24 cellular contexts compared by ENCODE assay signal in the genomic region with DNA sequence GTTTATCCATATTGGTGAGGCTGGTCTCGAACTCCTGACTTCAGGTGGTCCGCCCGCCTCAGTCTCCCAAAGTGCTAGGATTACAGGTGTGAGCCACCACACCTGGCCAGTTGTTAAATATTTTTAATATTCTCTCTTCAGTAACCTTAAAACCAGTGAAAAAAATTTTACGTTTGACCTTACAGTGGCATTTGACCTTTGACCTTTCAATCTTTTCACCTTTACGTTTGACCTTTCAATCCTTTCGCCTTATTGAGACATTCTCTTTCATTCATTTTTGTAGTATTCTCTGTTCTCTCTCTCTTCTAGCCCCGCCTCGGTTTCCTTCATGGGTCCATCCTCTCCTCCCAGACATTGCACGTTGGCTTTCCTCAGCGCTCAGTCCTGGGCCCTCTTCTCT.
DNase-seq lines count a peak whose midpoint lies in the region; ATAC-seq, FAIRE-seq and TF ChIP-seq lines count a peak whose summit lies in the region.
"Had no signal": no experiment of that assay in that cellular context is flagged by ENCODE, and none has a peak within 500 bp of the region (broad histone marks: within the 10 kb centered on the region; RNA-seq: fewer than 3 reads in every experiment).

No MANE protein-coding gene starts in this region.

- TF ChIP-seq RAD21 in HepG2 (CRISPR knock-in tag; IDR thresholded peaks at IDR 0.05) (no peak), K562 (CRISPR knock-in tag; conservative IDR thresholded peaks at IDR 0.05 in 1 of 2, IDR thresholded peaks at IDR 0.05 in 1 of 2) (no peak)

- H3K4me2 ChIP-seq in HepG2 (ENCODE audit: low read depth, low read length) (no peak overlapping the region), K562 (ENCODE audit: insufficient read depth, low read length) (no peak overlapping the region)
- H3K4me2 ChIP-seq: BLaER1 had no signal

- no peaks in the 10 kb centered on the region for H3K27me3 Mint-ChIP-seq in activated CD4-positive, alpha-beta memory T cell treated with anti-CD3 and anti-CD28 coated beads for 36 hours
- H3K27me3 Mint-ChIP-seq in activated CD4-positive, alpha-beta memory T cell treated with anti-CD3 and anti-CD28 coated beads, Interleukin-2, amount 10 ng/mL, durations not matched to agents 7 days and 5 days = no peaks in the 10 kb centered on the region
- H3K27me3 Mint-ChIP-seq in nephron (ENCODE audit: low read depth) = no peaks in the 10 kb centered on the region
- H3K27me3 Mint-ChIP-seq: B cell; CD4-positive, alpha-beta T cell; CD8-positive, alpha-beta memory T cell had no signal

- CTCF ChIA-PET in activated CD4-positive, alpha-beta memory T cell treated with anti-CD3 and anti-CD28 coated beads for 36 hours (lab: Charles Lee) = no interaction called here
- CTCF ChIA-PET in activated CD4-positive, alpha-beta memory T cell treated with anti-CD3 and anti-CD28 coated beads, Interleukin-2, amount 10 ng/mL, durations not matched to agents 7 days and 5 days (lab: Charles Lee) = no interaction called here
- CTCF ChIA-PET in HepG2 (lab: Yijun Ruan, JAX; ENCODE audit: low intra/inter-chr PET ratio, low total read pairs) (no interaction called here), K562 (lab: Yijun Ruan, JAX; ENCODE audit: low intra/inter-chr PET ratio) (no interaction called here)

- H4K20me1 ChIP-seq in HepG2 (ENCODE audit: insufficient read depth, low read length) (no peaks in the 10 kb centered on the region), K562 (replicated peaks; ENCODE audit: control insufficient read depth, insufficient read depth, low read length) (no peaks in the 10 kb centered on the region)
- H4K20me1 ChIP-seq: BLaER1 had no signal

- BruUV-seq in HepG2 (replicated peaks; lab: Mats Ljungman, UMichigan) (no TSS peak), K562 (replicated peaks; lab: Mats Ljungman, UMichigan) (no TSS peak)

- TF ChIP-seq CTCF in HepG2 (CRISPR knock-in tag; IDR thresholded peaks at IDR 0.05) (no peak), right lobe of liver (IDR thresholded peaks at IDR 0.05) (no peak), K562 (IDR thresholded peaks at IDR 0.05 in 2 of 3, conservative IDR thresholded peaks at IDR 0.05 in 1 of 3; ENCODE audit: insufficient read depth in 2 of 3, low read depth in 1 of 3, low read length in 3 of 3) (no peak), nephron (IDR thresholded peaks at IDR 0.05; ENCODE audit: unreplicated experiment in 3 of 3) (no peak)

- POLR2A ChIA-PET in activated CD4-positive, alpha-beta memory T cell treated with anti-CD3 and anti-CD28 coated beads for 36 hours (lab: Charles Lee) = no interaction called here
- POLR2A ChIA-PET in activated CD4-positive, alpha-beta memory T cell treated with anti-CD3 and anti-CD28 coated beads, Interleukin-2, amount 10 ng/mL, durations not matched to agents 7 days and 5 days (lab: Charles Lee) = no interaction called here
- POLR2A ChIA-PET in HepG2 (lab: Yijun Ruan, JAX) = no interaction called here
- POLR2A ChIA-PET in K562 (lab: Yijun Ruan, JAX) = no interaction called here

- no peak overlapping the region for H3K9ac ChIP-seq in HepG2 (ENCODE audit: insufficient read depth, low read depth, low read length)
- H3K9ac ChIP-seq in K562 (ENCODE audit: insufficient read depth in 1 of 2, low read depth in 2 of 2, low read length in 2 of 2) = no peak overlapping the region
- H3K9ac ChIP-seq: BLaER1 had no signal

- H3K9me1 ChIP-seq in K562 (ENCODE audit: control insufficient read depth, insufficient read depth, low read length) = no peaks in the 10 kb centered on the region

- TF ChIP-seq POLR2A in HepG2 (IDR thresholded peaks at IDR 0.05; ENCODE audit: insufficient read depth in 1 of 2, low read depth in 2 of 2, low read length in 2 of 2) (no peak), right lobe of liver (IDR thresholded peaks at IDR 0.05) (no peak), K562 (conservative IDR thresholded peaks at IDR 0.05) (no peak)

- H3K9me3 ChIP-seq in HepG2 (ENCODE audit: low read length) (no peaks in the 10 kb centered on the region), right lobe of liver (no peaks in the 10 kb centered on the region), K562 (replicated peaks; ENCODE audit: control insufficient read depth, insufficient read depth, low read depth, low read length) (no peaks in the 10 kb centered on the region)
- H3K9me3 ChIP-seq: BLaER1, HAP-1 had no signal

- peak overlapping the region; percentile 2 for H3K4me3 Mint-ChIP-seq in activated CD4-positive, alpha-beta memory T cell treated with anti-CD3 and anti-CD28 coated beads for 36 hours
- H3K4me3 Mint-ChIP-seq in activated CD4-positive, alpha-beta memory T cell treated with anti-CD3 and anti-CD28 coated beads, Interleukin-2, amount 10 ng/mL, durations not matched to agents 7 days and 5 days = no peak overlapping the region
- H3K4me3 Mint-ChIP-seq in nephron = no peak overlapping the region
- H3K4me3 Mint-ChIP-seq: B cell; CD4-positive, alpha-beta T cell; HFFc6 had no signal

- no peak for FAIRE-seq in HepG2 (lab: Jason Lieb, UNC)
- FAIRE-seq in K562 (lab: Jason Lieb, UNC) = no peak
- FAIRE-seq: A204.1, GM18507, H54 had no signal

- TF ChIP-seq EP300 in HepG2 (IDR thresholded peaks at IDR 0.05; ENCODE audit: low read depth in 2 of 2, low read length in 2 of 2) = no peak
- no peak for TF ChIP-seq EP300 in HepG2 (CRISPR knock-in tag; IDR thresholded peaks at IDR 0.05; ENCODE audit: borderline replicate concordance)
- no peak for TF ChIP-seq EP300 in K562 (IDR thresholded peaks at IDR 0.05; ENCODE audit: low read length)

- intact Hi-C loops in activated CD4-positive, alpha-beta memory T cell treated with anti-CD3 and anti-CD28 coated beads for 36 hours (cut with micrococcal nuclease) = no loop called here
- intact Hi-C loops in HepG2 (cut with micrococcal nuclease; ENCODE audit: unreplicated experiment) = no loop called here
- intact Hi-C loops in right lobe of liver (cut with DNase I) = no loop called here
- intact Hi-C loops in K562 (cut with micrococcal nuclease) = no loop called here

- DNase-seq in activated CD4-positive, alpha-beta memory T cell treated with anti-CD3 and anti-CD28 coated beads for 36 hours = no peak
- DNase-seq in activated CD4-positive, alpha-beta memory T cell treated with anti-CD3 and anti-CD28 coated beads, Interleukin-2, amount 10 ng/mL, durations not matched to agents 7 days and 5 days = no peak
- DNase-seq in HepG2 (ENCODE audit: low spot score) = no peak
- DNase-seq in right lobe of liver = no peak
- no peak for DNase-seq in K562 (ENCODE audit: extremely low read depth in 1 of 4, low spot score in 3 of 4)
- no peak for DNase-seq in occipital lobe (lab: John Stamatoyannopoulos, UW)
- DNase-seq in activated CD4-positive, alpha-beta T cell treated with anti-CD3 and anti-CD28 coated beads, Interleukin-2, amount 50 U/mL, for 48 hours = no peak
- DNase-seq: CD4-positive, alpha-beta T cell; CD8-positive, alpha-beta memory T cell; DMS 273 treated with DMSO at 0.1 percent for 48 hours; DMS79; EL; GDM1; GOT3; HFFc6 had no signal

- H3K27me3 ChIP-seq in HepG2 (ENCODE audit: control insufficient read depth in 1 of 2, insufficient read depth in 2 of 2, low read length in 2 of 2) (no peaks in the 10 kb centered on the region), right lobe of liver (no peaks in the 10 kb centered on the region), K562 (ENCODE audit: control insufficient read depth in 2 of 2, insufficient read depth in 2 of 2, low read length in 2 of 2) (no peaks in the 10 kb centered on the region)
- H3K27me3 ChIP-seq: BLaER1 had no signal

- H3K4me3 ChIP-seq in HepG2 (replicated peaks in 1 of 3; ENCODE audit: insufficient read depth in 1 of 3, low read depth in 2 of 3, low read length in 3 of 3) = no peak overlapping the region
- no peak overlapping the region for H3K4me3 ChIP-seq in right lobe of liver
- H3K4me3 ChIP-seq in K562 = no peak overlapping the region
- H3K4me3 ChIP-seq: BLaER1, HAP-1 had no signal

- H3K27ac ChIP-seq in HepG2 (ENCODE audit: extremely low read length, insufficient read depth, low read length) (no peak overlapping the region), right lobe of liver (no peak overlapping the region), K562 (ENCODE audit: extremely low read depth, low read depth, low read length) (no peak overlapping the region)
- H3K27ac ChIP-seq: 22Rv1, BLaER1, C4-2B had no signal

- H3K4me1 ChIP-seq in HepG2 (ENCODE audit: insufficient read depth, low read length) = no peaks in the 10 kb centered on the region
- no peaks in the 10 kb centered on the region for H3K4me1 ChIP-seq in right lobe of liver
- H3K4me1 ChIP-seq in K562 (replicated peaks in 1 of 2; ENCODE audit: control insufficient read depth in 2 of 2, insufficient read depth in 2 of 2, low read length in 2 of 2) = no peaks in the 10 kb centered on the region
- H3K4me1 ChIP-seq: BLaER1, HAP-1 had no signal

- no peak overlapping the region for H3K27ac Mint-ChIP-seq in activated CD4-positive, alpha-beta memory T cell treated with anti-CD3 and anti-CD28 coated beads for 36 hours
- no peak overlapping the region for H3K27ac Mint-ChIP-seq in activated CD4-positive, alpha-beta memory T cell treated with anti-CD3 and anti-CD28 coated beads, Interleukin-2, amount 10 ng/mL, durations not matched to agents 7 days and 5 days
- peak overlapping the region in 2 of 3 experiments; percentile 37 to 73 for H3K27ac Mint-ChIP-seq in nephron
- H3K27ac Mint-ChIP-seq: B cell; CD4-positive, alpha-beta T cell; HFFc6 had no signal

- H3K4me1 Mint-ChIP-seq in activated CD4-positive, alpha-beta memory T cell treated with anti-CD3 and anti-CD28 coated beads for 36 hours (ENCODE audit: low read depth) = peaks cover 23% of the 10 kb centered on the region
- H3K4me1 Mint-ChIP-seq in activated CD4-positive, alpha-beta memory T cell treated with anti-CD3 and anti-CD28 coated beads, Interleukin-2, amount 10 ng/mL, durations not matched to agents 7 days and 5 days = peaks cover 25% of the 10 kb centered on the region
- peaks cover 38% of the 10 kb centered on the region for H3K4me1 Mint-ChIP-seq in nephron

- no peak for ATAC-seq in HepG2
- ATAC-seq in right lobe of liver = no peak
- ATAC-seq in K562 = no peak

- no peaks in the 10 kb centered on the region for H3K36me3 Mint-ChIP-seq in activated CD4-positive, alpha-beta memory T cell treated with anti-CD3 and anti-CD28 coated beads for 36 hours
- peaks cover 6% of the 10 kb centered on the region for H3K36me3 Mint-ChIP-seq in activated CD4-positive, alpha-beta memory T cell treated with anti-CD3 and anti-CD28 coated beads, Interleukin-2, amount 10 ng/mL, durations not matched to agents 7 days and 5 days (ENCODE audit: low read depth)
- H3K36me3 Mint-ChIP-seq in nephron (ENCODE audit: low read depth) = peaks cover 11% of the 10 kb centered on the region
- H3K36me3 Mint-ChIP-seq: CD8-positive, alpha-beta memory T cell had no signal

- H3K36me3 ChIP-seq in HepG2 (replicated peaks in 1 of 2; ENCODE audit: control insufficient read depth in 1 of 2, insufficient read depth in 2 of 2, low read length in 2 of 2) = no peaks in the 10 kb centered on the region
- H3K36me3 ChIP-seq in right lobe of liver = no peaks in the 10 kb centered on the region
- no peaks in the 10 kb centered on the region for H3K36me3 ChIP-seq in K562 (ENCODE audit: control insufficient read depth, insufficient read depth, low read length)
- H3K36me3 ChIP-seq: BLaER1, HAP-1 had no signal

- in situ Hi-C loops in HepG2 (cut with HindIII; ENCODE audit: extremely low pct_ligation_motif_present, low pct_unique_long_range_greater_than_20kb) (no loop called here), K562 (cut with MboI) (no loop called here)

- 57% methylated on average over 10 of the region's 10 CpGs for WGBS in HepG2 (ENCODE audit: low lambda C conversion rate)
- WGBS in right lobe of liver (ENCODE audit: insufficient coverage, low coverage, low lambda C conversion rate, missing lambda C conversion rate) = 93% methylated on average over 8 of the region's 10 CpGs
- WGBS in K562 (ENCODE audit: insufficient coverage, low coverage, missing lambda C conversion rate) = 7% methylated on average over 9 of the region's 10 CpGs

- no peaks in the 10 kb centered on the region for H3K9me3 Mint-ChIP-seq in activated CD4-positive, alpha-beta memory T cell treated with anti-CD3 and anti-CD28 coated beads for 36 hours
- H3K9me3 Mint-ChIP-seq in activated CD4-positive, alpha-beta memory T cell treated with anti-CD3 and anti-CD28 coated beads, Interleukin-2, amount 10 ng/mL, durations not matched to agents 7 days and 5 days = peaks cover 8% of the 10 kb centered on the region
- peaks cover 6% of the 10 kb centered on the region for H3K9me3 Mint-ChIP-seq in nephron
- H3K9me3 Mint-ChIP-seq: CD4-positive, alpha-beta T cell; CD8-positive, alpha-beta memory T cell; HFFc6 had no signal

- no peak overlapping the region for H2AFZ ChIP-seq in HepG2 (ENCODE audit: low read length)
- H2AFZ ChIP-seq in K562 (ENCODE audit: low read depth, low read length) = no peak overlapping the region

- no peaks in the 10 kb centered on the region for H3K79me2 ChIP-seq in HepG2 (ENCODE audit: insufficient read depth, low read length)
- H3K79me2 ChIP-seq in K562 (ENCODE audit: control insufficient read depth, insufficient read depth, low read length) = no peaks in the 10 kb centered on the region

Comparison
In these comparisons a context has a peak if more than half of its experiments do, and no peak if none do; other contexts are left out.
1. H3K27ac Mint-ChIP-seq: peak in nephron (2 of 3); none in activated CD4-positive, alpha-beta memory T cell treated with anti-CD3 and anti-CD28 coated beads for 36 hours (single experiment) and activated CD4-positive, alpha-beta memory T cell treated with anti-CD3 and anti-CD28 coated beads, Interleukin-2, amount 10 ng/mL, durations not matched to agents 7 days and 5 days (single experiment).